In genomic region chr3:167876603-167877325, GRCh38 we compare ENCODE assay signal across 10 cellular contexts.
DNase-seq lines count a peak whose midpoint lies in the region; ATAC-seq and TF ChIP-seq lines count a peak whose summit lies in the region.
"Had no signal": no experiment of that assay in that cellular context is flagged by ENCODE, and none has a peak within 500 bp of the region (broad histone marks: within the 10 kb centered on the region; RNA-seq: fewer than 3 reads in every experiment).

No MANE protein-coding gene starts in this region.

- 12 to 40% methylated on average over 4 of the region's 4 CpGs for WGBS in aorta, 2 donors

- peaks cover 0 to 13% of the 10 kb centered on the region in 2 donors for H3K27me3 Mint-ChIP-seq in CD8-positive, alpha-beta memory T cell
- H3K27me3 Mint-ChIP-seq in activated T-helper 2 cell treated with anti-CD3 and anti-CD28 coated beads, Interferon-gamma antibody, Interleukin-2, Interleukin-4, amounts not matched to agents 10 μg/mL and 5 μg/mL and 100 μg/mL, durations not matched to agents 14 hours and 24 hours and 36 hours (ENCODE audit: low read depth) = peaks cover 4% of the 10 kb centered on the region

- H3K4me1 Mint-ChIP-seq in CD8-positive, alpha-beta memory T cell = peaks cover 0 to 2% (median 1%) of the 10 kb centered on the region in 3 donors
- H3K4me1 Mint-ChIP-seq in activated T-helper 2 cell treated with anti-CD3 and anti-CD28 coated beads, Interferon-gamma antibody, Interleukin-2, Interleukin-4, amounts not matched to agents 10 μg/mL and 5 μg/mL and 100 μg/mL, durations not matched to agents 14 hours and 24 hours and 36 hours (ENCODE audit: low read depth) = no peaks in the 10 kb centered on the region
- H3K4me1 Mint-ChIP-seq: activated T-helper 17 cell treated with anti-CD3 and anti-CD28 coated beads, Interleukin-2, amount 50 U/mL, for 72 hours had no signal

- no peaks in the 10 kb centered on the region for H3K4me1 ChIP-seq in aorta (ENCODE audit: control insufficient read depth in 1 of 2, insufficient read depth in 2 of 2, low read length in 2 of 2)
- no peaks in the 10 kb centered on the region for H3K4me1 ChIP-seq in CD8-positive, alpha-beta memory T cell (ENCODE audit: insufficient read depth, low read length)

- intact Hi-C loops in aorta (cut with DNase I) = loop anchor here in 1 of 2 donors (10.0 kb wide), 1 partner anchor 62 kb away; no protein-coding TSS in a partner anchor
- intact Hi-C loops in activated T-helper 2 cell treated with anti-CD3 and anti-CD28 coated beads, Interferon-gamma antibody, Interleukin-2, Interleukin-4, amounts not matched to agents 10 μg/mL and 5 μg/mL and 100 μg/mL, durations not matched to agents 14 hours and 24 hours and 36 hours (cut with micrococcal nuclease) = no loop called here

- no peaks in the 10 kb centered on the region for H3K36me3 Mint-ChIP-seq in CD8-positive, alpha-beta memory T cell
- no peaks in the 10 kb centered on the region for H3K36me3 Mint-ChIP-seq in activated T-helper 2 cell treated with anti-CD3 and anti-CD28 coated beads, Interferon-gamma antibody, Interleukin-2, Interleukin-4, amounts not matched to agents 10 μg/mL and 5 μg/mL and 100 μg/mL, durations not matched to agents 14 hours and 24 hours and 36 hours (ENCODE audit: low read depth)

- POLR2A ChIA-PET in CD8-positive, alpha-beta memory T cell (lab: Charles Lee) = no interaction called here

- no peak overlapping the region for H3K4me3 ChIP-seq in brain microvascular endothelial cell (ENCODE audit: low read depth, low read length)
- no peak overlapping the region for H3K4me3 ChIP-seq in aorta (ENCODE audit: low read length in 2 of 2)
- H3K4me3 ChIP-seq in CD8-positive, alpha-beta memory T cell (ENCODE audit: low read length) = no peak overlapping the region

- in situ Hi-C loops in brain microvascular endothelial cell (cut with HindIII; ENCODE audit: low pct_ligation_motif_present, low sequenced_read_pairs) = no loop called here

- H3K36me3 ChIP-seq in brain microvascular endothelial cell (replicated peaks) (no peaks in the 10 kb centered on the region), aorta (ENCODE audit: control insufficient read depth in 1 of 2, insufficient read depth in 2 of 2, low read length in 1 of 2) (no peaks in the 10 kb centered on the region)
- H3K36me3 ChIP-seq in CD8-positive, alpha-beta memory T cell (ENCODE audit: insufficient read depth, low read length) = no peaks in the 10 kb centered on the region

- no peak overlapping the region for H3K4me3 Mint-ChIP-seq in CD8-positive, alpha-beta memory T cell
- no peak overlapping the region for H3K4me3 Mint-ChIP-seq in activated T-helper 2 cell treated with anti-CD3 and anti-CD28 coated beads, Interferon-gamma antibody, Interleukin-2, Interleukin-4, amounts not matched to agents 10 μg/mL and 5 μg/mL and 100 μg/mL, durations not matched to agents 14 hours and 24 hours and 36 hours (ENCODE audit: low read depth)
- H3K4me3 Mint-ChIP-seq: activated T-helper 17 cell treated with anti-CD3 and anti-CD28 coated beads, Interleukin-2, amount 50 U/mL, for 72 hours had no signal

- no peak overlapping the region for H3K27ac ChIP-seq in brain microvascular endothelial cell
- peak overlapping the region; percentile 28 to 71 for H3K27ac ChIP-seq in aorta (ENCODE audit: low read depth in 1 of 2, low read length in 2 of 2)
- H3K27ac ChIP-seq in CD8-positive, alpha-beta memory T cell (ENCODE audit: low read depth, low read length) = no peak overlapping the region

- peak; percentile 83 for ATAC-seq in aorta (ENCODE audit: low FRiP score)
- ATAC-seq: activated T-helper 17 cell treated with anti-CD3 and anti-CD28 coated beads, Interleukin-2, amount 50 U/mL, for 72 hours had no signal

- peak; percentile 2 for DNase-seq in stimulated activated CD4-positive, alpha-beta T cell treated with anti-CD3 and anti-CD28 coated beads, Interleukin-15, amount 100 ng/mL, for 24 hours
- no peak for DNase-seq in stimulated activated CD4-positive, alpha-beta T cell treated with anti-CD3 and anti-CD28 coated beads, Interleukin-12 subunit alpha, Interleukin-12 subunit beta, amount 100 ng/mL, for 4 hours
- peak; percentile 65 for DNase-seq in brain microvascular endothelial cell
- peak; percentile 46 for DNase-seq in kidney glomerular epithelial cell (lab: John Stamatoyannopoulos, UW)
- no peak for DNase-seq in aorta
- DNase-seq in CD8-positive, alpha-beta memory T cell = no peak
- DNase-seq in activated T-helper 2 cell treated with anti-CD3 and anti-CD28 coated beads, Interferon-gamma antibody, Interleukin-2, Interleukin-4, amounts not matched to agents 10 μg/mL and 5 μg/mL and 100 μg/mL, durations not matched to agents 14 hours and 24 hours and 36 hours (ENCODE audit: low spot score) = no peak
- no peak for DNase-seq in ureter (ENCODE audit: low spot score)
- DNase-seq: hypothalamus had no signal

- H3K9me3 ChIP-seq in aorta (ENCODE audit: control insufficient read depth, low read length) = no peaks in the 10 kb centered on the region
- H3K9me3 ChIP-seq in CD8-positive, alpha-beta memory T cell (ENCODE audit: low read length) = no peaks in the 10 kb centered on the region

- no peak overlapping the region for H3K27ac Mint-ChIP-seq in CD8-positive, alpha-beta memory T cell
- H3K27ac Mint-ChIP-seq in activated T-helper 2 cell treated with anti-CD3 and anti-CD28 coated beads, Interferon-gamma antibody, Interleukin-2, Interleukin-4, amounts not matched to agents 10 μg/mL and 5 μg/mL and 100 μg/mL, durations not matched to agents 14 hours and 24 hours and 36 hours = no peak overlapping the region
- H3K27ac Mint-ChIP-seq: activated T-helper 17 cell treated with anti-CD3 and anti-CD28 coated beads, Interleukin-2, amount 50 U/mL, for 72 hours had no signal

- H3K27me3 ChIP-seq in brain microvascular endothelial cell (replicated peaks) (no peaks in the 10 kb centered on the region), aorta (ENCODE audit: control insufficient read depth in 1 of 2, insufficient read depth in 2 of 2, low read length in 1 of 2) (no peaks in the 10 kb centered on the region)
- H3K27me3 ChIP-seq in CD8-positive, alpha-beta memory T cell (ENCODE audit: insufficient read depth, low read length, poor library complexity, severe bottlenecking) = no peaks in the 10 kb centered on the region

- CTCF ChIA-PET in CD8-positive, alpha-beta memory T cell (lab: Charles Lee) = no interaction called here

- TF ChIP-seq CTCF in brain microvascular endothelial cell (IDR thresholded peaks at IDR 0.05; ENCODE audit: low read depth, low read length, missing control alignments) = no peak

- H3K9me3 Mint-ChIP-seq in CD8-positive, alpha-beta memory T cell = no peaks in the 10 kb centered on the region
- H3K9me3 Mint-ChIP-seq in activated T-helper 2 cell treated with anti-CD3 and anti-CD28 coated beads, Interferon-gamma antibody, Interleukin-2, Interleukin-4, amounts not matched to agents 10 μg/mL and 5 μg/mL and 100 μg/mL, durations not matched to agents 14 hours and 24 hours and 36 hours = no peaks in the 10 kb centered on the region
- H3K9me3 Mint-ChIP-seq: activated T-helper 17 cell treated with anti-CD3 and anti-CD28 coated beads, Interleukin-2, amount 50 U/mL, for 72 hours had no signal

Comparison
In these comparisons a context has a peak if more than half of its experiments do, and no peak if none do; other contexts are left out.
1. DNase-seq: peak in stimulated activated CD4-positive, alpha-beta T cell treated with anti-CD3 and anti-CD28 coated beads, Interleukin-15, amount 100 ng/mL, for 24 hours (single experiment), brain microvascular endothelial cell (single experiment) and kidney glomerular epithelial cell (single experiment); none in stimulated activated CD4-positive, alpha-beta T cell treated with anti-CD3 and anti-CD28 coated beads, Interleukin-12 subunit alpha, Interleukin-12 subunit beta, amount 100 ng/mL, for 4 hours (single experiment), aorta (0 of 2), CD8-positive, alpha-beta memory T cell (0 of 5), activated T-helper 2 cell treated with anti-CD3 and anti-CD28 coated beads, Interferon-gamma antibody, Interleukin-2, Interleukin-4, amounts not matched to agents 10 μg/mL and 5 μg/mL and 100 μg/mL, durations not matched to agents 14 hours and 24 hours and 36 hours (single experiment) and ureter (single experiment).
2. H3K27ac ChIP-seq: peak in aorta (2 of 2); none in brain microvascular endothelial cell (single experiment) and CD8-positive, alpha-beta memory T cell (single experiment).